10 cellular contexts compared by ENCODE assay signal in the genomic region with DNA sequence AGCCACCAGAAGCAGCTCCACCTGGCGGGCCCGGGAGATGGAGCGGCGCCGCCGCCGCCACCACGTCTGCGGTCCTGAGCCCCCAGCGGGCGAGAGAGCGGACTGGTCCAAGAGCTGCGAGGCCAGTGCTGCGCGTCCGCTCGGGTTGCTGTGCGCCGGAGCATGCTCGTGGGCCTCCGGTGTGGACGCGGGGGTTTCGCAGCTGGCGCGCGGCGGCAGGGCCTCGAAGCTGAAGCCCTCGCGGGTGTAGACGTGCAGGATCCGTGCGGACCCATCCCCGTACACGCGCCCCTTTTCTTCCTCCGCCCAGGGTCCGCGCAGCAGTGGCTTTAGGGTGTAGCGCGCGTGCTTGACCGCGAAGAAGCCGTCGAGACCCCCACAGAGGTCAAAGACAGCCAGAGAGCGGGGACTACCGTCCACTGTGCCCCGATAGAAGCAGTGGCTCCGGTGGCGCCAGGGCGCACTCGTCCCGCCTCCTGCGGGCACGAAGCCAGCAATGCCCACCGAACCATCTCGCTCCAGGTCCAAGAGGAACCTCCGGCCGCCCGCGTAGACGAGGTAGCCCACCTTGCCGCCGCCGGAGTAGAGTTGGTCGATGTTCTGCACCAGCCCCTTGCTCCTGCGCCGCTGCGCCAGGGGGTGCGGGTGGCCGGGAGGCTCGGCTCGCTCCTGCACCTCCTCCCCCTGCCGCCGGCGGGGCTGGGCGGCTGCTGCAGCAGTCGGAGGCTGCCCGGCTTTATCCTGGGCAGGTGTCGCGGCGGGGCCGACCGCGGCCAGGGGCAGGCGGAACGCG. TPM values are rescaled to one million over a fixed set of nuclear protein-coding genes. Genes with fewer than 3 reads are reported as not detected.
DNase-seq lines count a peak whose midpoint lies in the region; ATAC-seq and TF ChIP-seq lines count a peak whose summit lies in the region.
"Had no signal": no experiment of that assay in that cellular context is flagged by ENCODE, and none has a peak within 500 bp of the region (broad histone marks: within the 10 kb centered on the region; RNA-seq: fewer than 3 reads in every experiment).

No MANE protein-coding gene starts in this region.

- no peak overlapping the region for H3K4me2 ChIP-seq in Karpas-422 (ENCODE audit: low read depth, low read length, poor library complexity, severe bottlenecking)

- H3K9ac ChIP-seq in Karpas-422 (ENCODE audit: low read length): no peak overlapping the region

- H3K4me3 Mint-ChIP-seq in activated CD4-positive, alpha-beta T cell treated with anti-CD3 and anti-CD28 coated beads for 36 hours: no peak overlapping the region
- H3K4me3 Mint-ChIP-seq in activated CD4-positive, alpha-beta T cell treated with anti-CD3 and anti-CD28 coated beads, Interleukin-2, amount 10 ng/mL, durations not matched to agents 24 days and 14 days: no peak overlapping the region
- H3K4me3 Mint-ChIP-seq: stimulated activated naive CD8-positive, alpha-beta T cell treated with anti-CD3 and anti-CD28 coated beads, Interleukin-15, Interleukin-2, amounts not matched to agents 100 ng/mL and 50 ng/mL, for 24 hours had no signal

- CTCF ChIA-PET in activated CD4-positive, alpha-beta T cell treated with anti-CD3 and anti-CD28 coated beads for 36 hours (lab: Charles Lee): no interaction called here

- peaks cover 3% of the 10 kb centered on the region for H3K4me1 Mint-ChIP-seq in activated CD4-positive, alpha-beta T cell treated with anti-CD3 and anti-CD28 coated beads for 36 hours
- H3K4me1 Mint-ChIP-seq in activated CD4-positive, alpha-beta T cell treated with anti-CD3 and anti-CD28 coated beads, Interleukin-2, amount 10 ng/mL, durations not matched to agents 24 days and 14 days: no peaks in the 10 kb centered on the region

- H3K27ac Mint-ChIP-seq in activated CD4-positive, alpha-beta T cell treated with anti-CD3 and anti-CD28 coated beads for 36 hours: no peak overlapping the region
- H3K27ac Mint-ChIP-seq in activated CD4-positive, alpha-beta T cell treated with anti-CD3 and anti-CD28 coated beads, Interleukin-2, amount 10 ng/mL, durations not matched to agents 24 days and 14 days: no peak overlapping the region
- H3K27ac Mint-ChIP-seq: CD4-positive, alpha-beta memory T cell; stimulated activated naive CD8-positive, alpha-beta T cell treated with anti-CD3 and anti-CD28 coated beads, Interleukin-15, Interleukin-2, amounts not matched to agents 100 ng/mL and 50 ng/mL, for 24 hours had no signal

- no peaks in the 10 kb centered on the region for H3K36me3 Mint-ChIP-seq in activated CD4-positive, alpha-beta T cell treated with anti-CD3 and anti-CD28 coated beads for 36 hours (ENCODE audit: low read depth)
- H3K36me3 Mint-ChIP-seq in activated CD4-positive, alpha-beta T cell treated with anti-CD3 and anti-CD28 coated beads, Interleukin-2, amount 10 ng/mL, durations not matched to agents 24 days and 14 days (ENCODE audit: low read depth): no peaks in the 10 kb centered on the region
- H3K36me3 Mint-ChIP-seq: CD4-positive, alpha-beta memory T cell had no signal

- no peaks in the 10 kb centered on the region for H3K36me3 ChIP-seq in lung (ENCODE audit: control insufficient read depth in 2 of 2, insufficient read depth in 2 of 2, low read length in 2 of 2)
- no peaks in the 10 kb centered on the region for H3K36me3 ChIP-seq in upper lobe of left lung
- H3K36me3 ChIP-seq in Karpas-422 (ENCODE audit: insufficient read depth, low read length): no peaks in the 10 kb centered on the region

- TF ChIP-seq EP300 in upper lobe of left lung (IDR thresholded peaks at IDR 0.05): no peak

- H3K27ac ChIP-seq in dorsolateral prefrontal cortex (peak overlapping the region in 5 of 59 donors; percentile 15 to 85 (median 41)), lung (ENCODE audit: low read depth in 1 of 2, low read length in 1 of 2) (peak overlapping the region in 1 of 2 donors; percentile 12), upper lobe of left lung (peak overlapping the region in 3 of 4 donors; percentile 3 to 62 (median 40)), Karpas-422 (ENCODE audit: low read length) (no peak overlapping the region)

- H3K79me2 ChIP-seq in Karpas-422 (ENCODE audit: low read length): no peaks in the 10 kb centered on the region

- H2AFZ ChIP-seq in Karpas-422 (ENCODE audit: low read length): no peak overlapping the region

- no peaks in the 10 kb centered on the region for H3K9me3 Mint-ChIP-seq in activated CD4-positive, alpha-beta T cell treated with anti-CD3 and anti-CD28 coated beads for 36 hours (ENCODE audit: low read depth)
- no peaks in the 10 kb centered on the region for H3K9me3 Mint-ChIP-seq in activated CD4-positive, alpha-beta T cell treated with anti-CD3 and anti-CD28 coated beads, Interleukin-2, amount 10 ng/mL, durations not matched to agents 24 days and 14 days
- H3K9me3 Mint-ChIP-seq: stimulated activated naive CD8-positive, alpha-beta T cell treated with anti-CD3 and anti-CD28 coated beads, Interleukin-15, Interleukin-2, amounts not matched to agents 100 ng/mL and 50 ng/mL, for 24 hours had no signal

- H3K27me3 ChIP-seq in dorsolateral prefrontal cortex (peaks cover 0 to 50% (median 13%) of the 10 kb centered on the region in 45 donors), lung (ENCODE audit: control insufficient read depth, insufficient read depth) (peaks cover 3% of the 10 kb centered on the region), upper lobe of left lung (peaks cover 0 to 14% (median 5%) of the 10 kb centered on the region in 4 donors), Karpas-422 (ENCODE audit: low read length) (no peaks in the 10 kb centered on the region)

- H4K20me1 ChIP-seq in Karpas-422 (ENCODE audit: insufficient read depth, low read depth, low read length): no peaks in the 10 kb centered on the region

- TF ChIP-seq POLR2A in upper lobe of left lung (IDR thresholded peaks at IDR 0.05): no peak

- intact Hi-C loops in activated CD4-positive, alpha-beta T cell treated with anti-CD3 and anti-CD28 coated beads for 36 hours (cut with DNase I, micrococcal nuclease): loop anchor here in 1 of 2 experiments (5.0 kb wide), 1 partner anchor 118 kb away; a partner anchor contains a TSS
- intact Hi-C loops in dorsolateral prefrontal cortex (cut with DNase I): no loop called here
- intact Hi-C loops in activated CD4-positive, alpha-beta T cell treated with anti-CD3 and anti-CD28 coated beads, Interleukin-2, amount 10 ng/mL, durations not matched to agents 24 days and 14 days (cut with micrococcal nuclease): loop anchor here (5.0 kb wide), 1 partner anchor 118 kb away; a partner anchor contains a TSS

- ATAC-seq in activated CD4-positive, alpha-beta T cell treated with anti-CD3 and anti-CD28 coated beads for 36 hours: no peak
- peak; percentile 30 for ATAC-seq in lung (ENCODE audit: insufficient read depth, low FRiP score)
- peak in 1 of 2 donors; percentile 55 for ATAC-seq in upper lobe of left lung (ENCODE audit: low FRiP score in 2 of 2)

- TF ChIP-seq CTCF in dorsolateral prefrontal cortex (IDR thresholded peaks at IDR 0.05 in 54 of 56, conservative IDR thresholded peaks at IDR 0.05 in 2 of 56; ENCODE audit: low read depth in 1 of 56, partially characterized antibody in 56 of 56) (peak in 24 of 56 donors; percentile 5 to 48 (median 22)), lung (IDR thresholded peaks at IDR 0.05; ENCODE audit: control extremely low read depth, extremely low read depth) (no peak), upper lobe of left lung (IDR thresholded peaks at IDR 0.05) (no peak)

- no peaks in the 10 kb centered on the region for H3K9me2 ChIP-seq in Karpas-422 (replicated peaks; ENCODE audit: insufficient read depth, low read length)

- 4 to 5% methylated on average over 80 to 90 of the region's 90 CpGs for WGBS in lung, 2 donors
- WGBS in upper lobe of left lung, 2 donors: 6 to 10% methylated on average over 28 to 30 of the region's 90 CpGs

- H3K4me3 ChIP-seq in dorsolateral prefrontal cortex: peak overlapping the region; percentile 29 to 80 (median 66)
- peak overlapping the region; percentile 43 for H3K4me3 ChIP-seq in lung
- H3K4me3 ChIP-seq in upper lobe of left lung: peak overlapping the region in 3 of 4 donors; percentile 41 to 52 (median 50)
- H3K4me3 ChIP-seq in Karpas-422 (ENCODE audit: low read length): no peak overlapping the region

- H3K4me1 ChIP-seq in lung (ENCODE audit: control insufficient read depth in 2 of 2, insufficient read depth in 2 of 2, low read length in 2 of 2): peaks cover 0 to 8% of the 10 kb centered on the region in 2 donors
- peaks cover 21 to 25% (median 24%) of the 10 kb centered on the region in 4 donors for H3K4me1 ChIP-seq in upper lobe of left lung
- H3K4me1 ChIP-seq in Karpas-422 (ENCODE audit: low read length): no peaks in the 10 kb centered on the region

- H3K9me3 ChIP-seq in lung (ENCODE audit: control insufficient read depth in 2 of 2, insufficient read depth in 1 of 2, low read length in 1 of 2) (no peaks in the 10 kb centered on the region), upper lobe of left lung (no peaks in the 10 kb centered on the region), Karpas-422 (ENCODE audit: low read length) (peaks cover 21% of the 10 kb centered on the region)

- H3K27me3 Mint-ChIP-seq in activated CD4-positive, alpha-beta T cell treated with anti-CD3 and anti-CD28 coated beads for 36 hours: peaks cover 40% of the 10 kb centered on the region
- H3K27me3 Mint-ChIP-seq in activated CD4-positive, alpha-beta T cell treated with anti-CD3 and anti-CD28 coated beads, Interleukin-2, amount 10 ng/mL, durations not matched to agents 24 days and 14 days: peaks cover 44% of the 10 kb centered on the region

- POLR2A ChIA-PET in activated CD4-positive, alpha-beta T cell treated with anti-CD3 and anti-CD28 coated beads for 36 hours (lab: Charles Lee): no interaction called here

- DNase-seq in activated CD4-positive, alpha-beta T cell treated with anti-CD3 and anti-CD28 coated beads for 36 hours: peak; percentile 6
- no peak for DNase-seq in activated CD4-positive, alpha-beta T cell treated with anti-CD3 and anti-CD28 coated beads for 1 hour
- DNase-seq in dorsolateral prefrontal cortex: peak in 7 of 10 donors; percentile 24 to 88 (median 36)
- DNase-seq in lung (ENCODE audit: low spot score): no peak
- peak in 1 of 2 donors; percentile 87 for DNase-seq in upper lobe of left lung
- DNase-seq in Karpas-422: no peak
- DNase-seq in activated CD4-positive, alpha-beta T cell treated with anti-CD3 and anti-CD28 coated beads, Interleukin-2, amount 10 ng/mL, durations not matched to agents 24 days and 14 days: no peak
- no peak for DNase-seq in NCI-H1092 (lab: John Stamatoyannopoulos, UW)
- DNase-seq: CD4-positive, alpha-beta memory T cell had no signal

RNA-seq across cellular contexts. Expression of a gene that starts 1.1 kb away (rescaled TPM):
- total RNA-seq in activated CD4-positive, alpha-beta T cell treated with anti-CD3 and anti-CD28 coated beads for 36 hours: not detected
- 1 to 10 TPM in 9 of 120 experiments, under 1 TPM in 111; 0.22 to 1.5 (median 0.61) TPM for total RNA-seq in dorsolateral prefrontal cortex
- 10 to 100 TPM in 1 of 2 donors, 1 to 10 TPM in 1; 4.7 to 22.2 TPM for total RNA-seq in lung
- polyA plus RNA-seq in lung: under 1 TPM; 0.59 to 0.88 TPM
- total RNA-seq in upper lobe of left lung: 1 to 10 TPM in 4 of 6 donors, under 1 TPM in 2; under 0.01 to 5.9 (median 1.6) TPM
- not detected in 2 replicates for total RNA-seq in Karpas-422 (2014; rRNA removed; shearing (Covaris generic); ENCODE audit: low replicate concordance)
- total RNA-seq in activated CD4-positive, alpha-beta T cell treated with anti-CD3 and anti-CD28 coated beads, Interleukin-2, amount 10 ng/mL, durations not matched to agents 24 days and 14 days: not detected in 2 replicates
- total RNA-seq: CD4-positive, alpha-beta memory T cell had no signal
- polyA plus RNA-seq: CD4-positive, alpha-beta memory T cell had no signal

Comparison
In these comparisons a context has a peak if more than half of its experiments do, and no peak if none do; other contexts are left out.
1. DNase-seq: peak in activated CD4-positive, alpha-beta T cell treated with anti-CD3 and anti-CD28 coated beads for 36 hours (single experiment) and dorsolateral prefrontal cortex (7 of 10); none in activated CD4-positive, alpha-beta T cell treated with anti-CD3 and anti-CD28 coated beads for 1 hour (single experiment), lung (single experiment), Karpas-422 (single experiment), activated CD4-positive, alpha-beta T cell treated with anti-CD3 and anti-CD28 coated beads, Interleukin-2, amount 10 ng/mL, durations not matched to agents 24 days and 14 days (single experiment) and NCI-H1092 (single experiment).